In genomic region chr17:1648582-1649115, GRCh38 we compare ENCODE assay signal across 8 cellular contexts. TPM values are rescaled to one million over a fixed set of nuclear protein-coding genes. Genes with fewer than 3 reads are reported as not detected.
DNase-seq lines count a peak whose midpoint lies in the region; ATAC-seq and TF ChIP-seq lines count a peak whose summit lies in the region.

No MANE protein-coding gene starts in this region.

- 1 to 3% (median 1%) methylated on average over 34 to 48 of the region's 48 CpGs for WGBS in psoas muscle, 3 donors

- TF ChIP-seq CTCF in SU-DHL-6 (IDR thresholded peaks at IDR 0.05; ENCODE audit: insufficient read depth, low read length, poor library complexity, severe bottlenecking) (peak; percentile 82), psoas muscle (IDR thresholded peaks at IDR 0.05) (peak; percentile 85)

- ATAC-seq in GM21717 (IDR thresholded peaks at IDR 0.05; ENCODE audit: unreplicated experiment) (peak; percentile 37), left cardiac atrium (peak; percentile 61 to 68), psoas muscle (peak; percentile 62 to 76 (median 72))

- H3K27me3 ChIP-seq in Karpas-422 (ENCODE audit: low read length), result no peaks in the 10 kb centered on the region
- no peaks in the 10 kb centered on the region for H3K27me3 ChIP-seq in SU-DHL-6 (ENCODE audit: low read length)
- no peaks in the 10 kb centered on the region for H3K27me3 ChIP-seq in adipocyte (replicated peaks; ENCODE audit: control insufficient read depth, insufficient read depth, low read length)
- no peaks in the 10 kb centered on the region for H3K27me3 ChIP-seq in psoas muscle (ENCODE audit: insufficient read depth in 3 of 3, low read length in 2 of 3)

- H3K4me3 ChIP-seq in Karpas-422 (ENCODE audit: low read length) (peak overlapping the region; percentile 56; the same call in 1 of the 2 replicates), SU-DHL-6 (ENCODE audit: insufficient read depth, low read length, poor library complexity, severe bottlenecking) (peak overlapping the region; percentile 34), adipocyte (ENCODE audit: low read length) (peak overlapping the region; percentile 82), psoas muscle (peak overlapping the region; percentile 64)

- H4K20me1 ChIP-seq in Karpas-422 (ENCODE audit: insufficient read depth, low read depth, low read length), result peaks cover 5% of the 10 kb centered on the region; the same call in 1 of the 2 replicates
- H4K20me1 ChIP-seq in SU-DHL-6 (ENCODE audit: low read depth, low read length), result no peaks in the 10 kb centered on the region

- H3K9ac ChIP-seq in Karpas-422 (ENCODE audit: low read length), result peak overlapping the region; percentile 65
- peak overlapping the region; percentile 47 for H3K9ac ChIP-seq in SU-DHL-6 (ENCODE audit: low read length)
- peak overlapping the region; percentile 84 for H3K9ac ChIP-seq in adipocyte (ENCODE audit: low read length)

- H3K27ac ChIP-seq in Karpas-422 (ENCODE audit: low read length) (no peak overlapping the region), SU-DHL-6 (ENCODE audit: low read depth, low read length) (no peak overlapping the region; the same call in 1 of the 2 replicates), psoas muscle (peak overlapping the region; percentile 100)

- H3K9me3 ChIP-seq in Karpas-422 (ENCODE audit: low read length) (no peaks in the 10 kb centered on the region), SU-DHL-6 (ENCODE audit: insufficient read depth, low read length) (no peaks in the 10 kb centered on the region), adipocyte (ENCODE audit: control insufficient read depth, low read length) (no peaks in the 10 kb centered on the region), psoas muscle (no peaks in the 10 kb centered on the region)

- peak; percentile 94 for DNase-seq in EL
- DNase-seq in Karpas-422, result peak; percentile 97
- peak; percentile 98 for DNase-seq in adipocyte (ENCODE audit: low read depth)
- peak; percentile 96 for DNase-seq in left cardiac atrium
- peak; percentile 96 to 98 for DNase-seq in psoas muscle
- DNase-seq in ureter (ENCODE audit: low spot score), result peak; percentile 93

- H3F3A ChIP-seq in SU-DHL-6 (ENCODE audit: insufficient read depth), result peaks cover 19% of the 10 kb centered on the region; the same call in 1 of the 2 replicates

- intact Hi-C loops in left cardiac atrium (cut with DNase I), result loop anchor here in 1 of 2 donors (5.0 kb wide), 1 partner anchor 76 kb away; no protein-coding TSS in a partner anchor
- intact Hi-C loops in psoas muscle (cut with DNase I), result loop anchor here in 1 of 2 donors (5.0 kb wide), 1 partner anchor 71 kb away; no protein-coding TSS in a partner anchor

- H3K4me2 ChIP-seq in Karpas-422 (ENCODE audit: low read depth, low read length, poor library complexity, severe bottlenecking) (peak overlapping the region; percentile 73), SU-DHL-6 (ENCODE audit: low read depth, low read length, poor library complexity, severe bottlenecking) (peak overlapping the region; percentile 47)

- peaks cover 22% of the 10 kb centered on the region for H3K4me1 ChIP-seq in Karpas-422 (ENCODE audit: low read length)
- peaks cover 29% of the 10 kb centered on the region for H3K4me1 ChIP-seq in adipocyte (ENCODE audit: control insufficient read depth, insufficient read depth, low read length)
- peaks cover 30% of the 10 kb centered on the region for H3K4me1 ChIP-seq in psoas muscle

- no peaks in the 10 kb centered on the region for H3K9me2 ChIP-seq in Karpas-422 (replicated peaks; ENCODE audit: insufficient read depth, low read length)
- no peaks in the 10 kb centered on the region for H3K9me2 ChIP-seq in SU-DHL-6 (replicated peaks; ENCODE audit: insufficient read depth, low read length)

- peaks cover 22% of the 10 kb centered on the region for H3K36me3 ChIP-seq in Karpas-422 (ENCODE audit: insufficient read depth, low read length)
- 0 out of 2 replicates have a peak, but pooled peaks cover 2% of the 10 kb centered on the region for H3K36me3 ChIP-seq in SU-DHL-6 (ENCODE audit: low read length)
- H3K36me3 ChIP-seq in adipocyte (ENCODE audit: control insufficient read depth, insufficient read depth, low read length, severe bottlenecking), result peaks cover 51% of the 10 kb centered on the region
- peaks cover 2 to 64% of the 10 kb centered on the region in 2 donors for H3K36me3 ChIP-seq in psoas muscle (ENCODE audit: insufficient read depth in 1 of 2, low read depth in 1 of 2)

- H2AFZ ChIP-seq in Karpas-422 (ENCODE audit: low read length) (no peak overlapping the region), SU-DHL-6 (ENCODE audit: low read depth, low read length, severe bottlenecking) (peak overlapping the region; percentile 32)

- H3K79me2 ChIP-seq in Karpas-422 (ENCODE audit: low read length), result no peaks in the 10 kb centered on the region
- no peaks in the 10 kb centered on the region for H3K79me2 ChIP-seq in SU-DHL-6 (ENCODE audit: insufficient read depth, low read length)

RNA-seq across cellular contexts. Expression of gene RILP, which starts 1.0 kb away (rescaled TPM):
- total RNA-seq in Karpas-422 (2014; rRNA removed; shearing (Covaris generic); ENCODE audit: low replicate concordance), result 1.7 TPM in 1 of 2 replicates, not detected in the other
- total RNA-seq in left cardiac atrium (10 to 100 TPM; 38.5 to 44.5 TPM), psoas muscle (10 to 100 TPM; 23.3 to 44.5 (median 29.8) TPM), ureter (22.5 TPM)
- 10 to 100 TPM; 26.8 to 49.9 (median 39.1) TPM for polyA plus RNA-seq in psoas muscle

RNA-seq across cellular contexts. Expression of gene SCARF1, which starts 3.1 kb away (rescaled TPM):
- total RNA-seq in Karpas-422 (2014; rRNA removed; shearing (Covaris generic); ENCODE audit: low replicate concordance), result 0.18 TPM in 1 of 2 replicates, not detected in the other
- total RNA-seq in left cardiac atrium (10 to 100 TPM; 10.7 to 17.7 TPM), psoas muscle (1 to 10 TPM; 5.2 to 8.9 (median 6.4) TPM), ureter (16.3 TPM)
- polyA plus RNA-seq in psoas muscle, result 1 to 10 TPM; 2.0 to 4.9 (median 4.1) TPM

RNA-seq across cellular contexts. Expression of gene SLC43A2, which starts 20.0 kb away (rescaled TPM):
- total RNA-seq in Karpas-422 (2014; rRNA removed; shearing (Covaris generic); ENCODE audit: low replicate concordance), result 10.0 and 10.8 TPM in 2 replicates
- total RNA-seq in left cardiac atrium, result 1 to 10 TPM; 7.4 to 8.2 TPM
- total RNA-seq in psoas muscle, result 10 to 100 TPM; 10.1 to 70.5 (median 30.0) TPM
- 10 to 100 TPM in 2 of 3 donors, 1 to 10 TPM in 1; 9.5 to 21.7 (median 19.0) TPM for polyA plus RNA-seq in psoas muscle
- 30.9 TPM for total RNA-seq in ureter

RNA-seq across cellular contexts. Expression of gene PRPF8, which starts 36.0 kb away (rescaled TPM):
- 105 and 130 TPM in 2 replicates for total RNA-seq in Karpas-422 (2014; rRNA removed; shearing (Covaris generic); ENCODE audit: low replicate concordance)
- total RNA-seq in left cardiac atrium (100 to 1,000 TPM; 136 to 181 TPM), psoas muscle (100 to 1,000 TPM; 218 to 305 (median 223) TPM), ureter (396 TPM)
- 100 to 1,000 TPM in 1 of 3 donors, 10 to 100 TPM in 2; 84.8 to 138 (median 90.2) TPM for polyA plus RNA-seq in psoas muscle
